ENCODE assay signal across 9 cellular contexts in the genomic region with DNA sequence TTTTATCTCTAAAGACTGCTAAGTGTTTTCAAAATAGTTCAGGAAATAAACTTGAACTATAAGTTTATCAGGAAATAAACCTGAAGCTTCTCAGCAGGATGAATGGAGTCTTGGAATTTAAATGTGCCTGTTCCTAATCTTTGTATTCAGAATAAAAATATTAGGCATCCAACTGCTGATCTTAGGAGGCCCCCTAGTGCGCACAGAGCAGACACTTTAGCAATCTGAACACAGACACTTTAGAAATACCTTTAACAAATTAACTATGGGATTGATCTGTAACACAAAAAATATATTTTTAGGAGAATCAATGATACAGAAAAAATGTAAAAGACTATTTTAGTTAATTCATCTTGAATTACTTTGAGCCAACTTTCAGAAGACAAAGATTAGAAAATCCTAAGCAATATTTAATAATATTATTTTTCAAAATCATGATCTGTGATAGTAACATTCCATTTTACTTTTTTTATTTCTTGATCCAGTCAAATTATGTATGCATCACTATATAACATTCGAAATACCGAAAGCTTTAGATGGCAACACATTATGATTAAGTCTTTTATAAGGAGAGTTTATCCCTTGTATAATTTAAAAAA.
DNase-seq lines count a peak whose midpoint lies in the region; ATAC-seq and TF ChIP-seq lines count a peak whose summit lies in the region.
"Had no signal": no experiment of that assay in that cellular context is flagged by ENCODE, and none has a peak within 500 bp of the region (broad histone marks: within the 10 kb centered on the region; RNA-seq: fewer than 3 reads in every experiment).

No MANE protein-coding gene starts in this region.

- no peaks in the 10 kb centered on the region for H3K9me3 Mint-ChIP-seq in activated CD4-positive, alpha-beta memory T cell treated with anti-CD3 and anti-CD28 coated beads, Interleukin-2, amount 10 ng/mL, durations not matched to agents 7 days and 5 days
- H3K9me3 Mint-ChIP-seq: stimulated activated naive CD8-positive, alpha-beta T cell treated with anti-CD3 and anti-CD28 coated beads, Interleukin-15, Interleukin-2, amounts not matched to agents 100 ng/mL and 50 ng/mL, for 24 hours had no signal

- peak; percentile 8 for DNase-seq in stimulated activated CD8-positive, alpha-beta memory T cell treated with anti-CD3 and anti-CD28 coated beads, Interleukin-12 subunit alpha, Interleukin-12 subunit beta, amount 100 ng/mL, for 1 hour (ENCODE audit: low read depth)
- DNase-seq in stimulated activated CD8-positive, alpha-beta memory T cell treated with anti-CD3 and anti-CD28 coated beads, Interleukin-4, amount 100 ng/mL, for 48 hours = no peak
- DNase-seq in NCI-H2171 treated with DMSO at 0.1 percent for 48 hours (lab: John Stamatoyannopoulos, UW) (peak; percentile 79), fibroblast of the conjunctiva (ENCODE audit: low read depth) (peak; percentile 27)
- DNase-seq in activated CD4-positive, alpha-beta memory T cell treated with anti-CD3 and anti-CD28 coated beads, Interleukin-2, amount 10 ng/mL, durations not matched to agents 7 days and 5 days = peak; percentile 36

- H3K4me1 ChIP-seq in parathyroid adenoma = no peaks in the 10 kb centered on the region

- no peak overlapping the region for H3K4me3 ChIP-seq in parathyroid adenoma (ENCODE audit: low read depth, low read length)

- no peaks in the 10 kb centered on the region for H3K36me3 Mint-ChIP-seq in activated CD4-positive, alpha-beta memory T cell treated with anti-CD3 and anti-CD28 coated beads, Interleukin-2, amount 10 ng/mL, durations not matched to agents 7 days and 5 days (ENCODE audit: low read depth)

- CTCF ChIA-PET in activated CD4-positive, alpha-beta memory T cell treated with anti-CD3 and anti-CD28 coated beads, Interleukin-2, amount 10 ng/mL, durations not matched to agents 7 days and 5 days (lab: Charles Lee) = interaction anchor here (2.0 kb wide), 1 partner anchor 495 kb away, joined by 13 read pairs; no protein-coding TSS in a partner anchor

- H3K4me3 Mint-ChIP-seq in activated CD4-positive, alpha-beta memory T cell treated with anti-CD3 and anti-CD28 coated beads, Interleukin-2, amount 10 ng/mL, durations not matched to agents 7 days and 5 days = no peak overlapping the region
- H3K4me3 Mint-ChIP-seq: stimulated activated naive CD8-positive, alpha-beta T cell treated with anti-CD3 and anti-CD28 coated beads, Interleukin-15, Interleukin-2, amounts not matched to agents 100 ng/mL and 50 ng/mL, for 24 hours had no signal

- H3K27ac Mint-ChIP-seq in activated CD4-positive, alpha-beta memory T cell treated with anti-CD3 and anti-CD28 coated beads, Interleukin-2, amount 10 ng/mL, durations not matched to agents 7 days and 5 days = no peak overlapping the region
- H3K27ac Mint-ChIP-seq: stimulated activated naive CD8-positive, alpha-beta T cell treated with anti-CD3 and anti-CD28 coated beads, Interleukin-15, Interleukin-2, amounts not matched to agents 100 ng/mL and 50 ng/mL, for 24 hours had no signal

- POLR2A ChIA-PET in activated CD4-positive, alpha-beta memory T cell treated with anti-CD3 and anti-CD28 coated beads, Interleukin-2, amount 10 ng/mL, durations not matched to agents 7 days and 5 days (lab: Charles Lee) = no interaction called here

- H3K79me2 ChIP-seq in parathyroid adenoma = no peaks in the 10 kb centered on the region

- no peaks in the 10 kb centered on the region for H3K27me3 ChIP-seq in parathyroid adenoma (ENCODE audit: control insufficient read depth, insufficient read depth, low read length)

- H3K27me3 Mint-ChIP-seq in activated CD4-positive, alpha-beta memory T cell treated with anti-CD3 and anti-CD28 coated beads, Interleukin-2, amount 10 ng/mL, durations not matched to agents 7 days and 5 days = peaks cover 8% of the 10 kb centered on the region

- no peak for ATAC-seq in GM19452 (IDR thresholded peaks at IDR 0.05; ENCODE audit: unreplicated experiment)
- ATAC-seq in GM18502 (IDR thresholded peaks at IDR 0.05; ENCODE audit: poor library complexity, unreplicated experiment) = no peak

- no peaks in the 10 kb centered on the region for H3K9me3 ChIP-seq in parathyroid adenoma (ENCODE audit: control insufficient read depth, low read length)

- H3K27ac ChIP-seq in parathyroid adenoma = no peak overlapping the region

- H3K36me3 ChIP-seq in parathyroid adenoma (ENCODE audit: control insufficient read depth, insufficient read depth, low read length) = no peaks in the 10 kb centered on the region

- peak; percentile 36 for TF ChIP-seq CTCF in parathyroid adenoma (IDR thresholded peaks at IDR 0.05)

- no peak overlapping the region for H2AFZ ChIP-seq in parathyroid adenoma

- no peak overlapping the region for H3K9ac ChIP-seq in parathyroid adenoma

- H3K4me1 Mint-ChIP-seq in activated CD4-positive, alpha-beta memory T cell treated with anti-CD3 and anti-CD28 coated beads, Interleukin-2, amount 10 ng/mL, durations not matched to agents 7 days and 5 days = peaks cover 3% of the 10 kb centered on the region

- H3K4me2 ChIP-seq in parathyroid adenoma (ENCODE audit: low read length) = no peak overlapping the region
